Comparison of ENCODE assay signal across 1 cellular context in the genomic region with DNA sequence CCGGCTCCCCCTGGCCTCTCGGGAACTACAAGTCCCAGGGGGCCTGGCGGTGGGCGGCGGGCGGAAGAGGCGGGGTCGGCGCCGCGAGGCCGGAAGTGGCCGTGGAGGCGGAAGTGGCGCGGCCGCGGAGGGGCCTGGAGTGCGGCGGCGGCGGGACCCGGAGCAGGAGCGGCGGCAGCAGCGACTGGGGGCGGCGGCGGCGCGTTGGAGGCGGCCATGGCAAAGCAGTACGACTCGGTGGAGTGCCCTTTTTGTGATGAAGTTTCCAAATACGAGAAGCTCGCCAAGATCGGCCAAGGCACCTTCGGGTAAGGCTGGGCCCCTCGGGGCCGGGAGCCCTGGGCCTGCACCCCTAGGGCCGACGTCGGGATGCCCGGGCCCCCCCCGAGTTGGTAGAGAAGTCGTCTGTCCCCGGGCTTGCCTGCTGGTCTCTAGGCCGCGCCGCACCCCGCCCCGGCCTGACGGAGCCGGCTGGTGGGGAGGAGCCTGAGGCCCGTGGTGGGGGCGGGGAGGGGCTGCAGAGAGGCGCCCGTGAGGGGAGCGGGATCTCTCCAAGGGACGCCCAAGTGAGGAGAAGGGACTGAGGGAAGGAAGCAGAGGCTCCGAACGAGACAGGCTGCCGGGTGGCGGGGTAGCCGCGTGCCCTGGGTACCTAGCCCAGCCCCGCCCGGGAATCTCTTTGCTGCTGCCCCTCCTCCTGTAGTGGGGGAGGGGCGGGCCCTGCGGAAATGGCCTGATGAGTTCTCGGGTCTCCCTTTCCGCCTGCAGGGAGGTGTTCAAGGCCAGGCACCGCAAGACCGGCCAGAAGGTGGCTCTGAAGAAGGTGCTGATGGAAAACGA.
TF ChIP-seq lines count a peak whose summit lies in the region.

A gene (plus strand): TSS at position 102 of the 840 bp plus-strand sequence. CDS start 115 bp downstream, at position 217.

TF ChIP-seq in K562, 482 proteins besides CTCF, POLR2A, EP300 and RAD21 (continued from another document and continues in another):
- TF ChIP-seq LEF1 (IDR thresholded peaks at IDR 0.05) (peak; percentile 72; the same call in 1 of the 2 replicates), ETS2 (tag; IDR thresholded peaks at IDR 0.05; ENCODE audit: borderline replicate concordance, poor library complexity, severe bottlenecking) (no peak), NONO (IDR thresholded peaks at IDR 0.05; ENCODE audit: low read depth in 2 of 2, low read length in 1 of 2) (no peak; a peak in 1 of 4 replicates), SMARCA5 (IDR thresholded peaks at IDR 0.05) (no peak), ZNF384 (IDR thresholded peaks at IDR 0.05; ENCODE audit: low read depth, low read length) (no peak), ZNF316 (IDR thresholded peaks at IDR 0.05) (0 out of 2 replicates have a peak, but pooled peaks have one; percentile 6), MCM5 (IDR thresholded peaks at IDR 0.05; ENCODE audit: low read depth) (no peak), HCFC1 (IDR thresholded peaks at IDR 0.05; ENCODE audit: low read depth, low read length) (peak; percentile 91), FOXA1 (IDR thresholded peaks at IDR 0.05; ENCODE audit: borderline replicate concordance) (no peak), SMARCA4 (IDR thresholded peaks at IDR 0.05) (peak; percentile 24; the same call in 1 of the 2 replicates), ZNF212 (CRISPR knock-in tag; IDR thresholded peaks at IDR 0.05) (no peak), ZFP36 (IDR thresholded peaks at IDR 0.05; ENCODE audit: low read depth, low read length, partially characterized antibody) (no peak), GTF2F1 (IDR thresholded peaks at IDR 0.05; ENCODE audit: low read depth, low read length) (no peak), SAFB (IDR thresholded peaks at IDR 0.05; ENCODE audit: borderline replicate concordance, low read depth, low read length) (no peak), POLR2AphosphoS2 (IDR thresholded peaks at IDR 0.05; ENCODE audit: low read length) (no peak), CBFA2T3 (IDR thresholded peaks at IDR 0.05) (no peak; the same call in 1 of the 2 replicates), ZNF75A (CRISPR knock-in tag; IDR thresholded peaks at IDR 0.05) (no peak), KDM5B (IDR thresholded peaks at IDR 0.05; ENCODE audit: insufficient replicate concordance, low read depth, low read length) (peak; percentile 30), TAF1 (IDR thresholded peaks at IDR 0.05; ENCODE audit: control insufficient read depth, extremely low read depth, insufficient read depth, low read length, severe bottlenecking) (peak; percentile 66), SLC30A9 (CRISPR knock-in tag; IDR thresholded peaks at IDR 0.05) (no peak), GABPB1 (CRISPR knock-in tag; IDR thresholded peaks at IDR 0.05) (peak; percentile 86), KLF6 (CRISPR knock-in tag; IDR thresholded peaks at IDR 0.05; ENCODE audit: borderline replicate concordance) (0 out of 2 replicates have a peak, but pooled peaks have one; percentile 29), FUS (optimal IDR thresholded peaks at IDR 0.05; ENCODE audit: low read depth, low read length) (no peak), PCBP2 (IDR thresholded peaks at IDR 0.05; ENCODE audit: low read depth, low read length, poor library complexity, severe bottlenecking) (no peak)
- TF ChIP-seq, protein P1, sequence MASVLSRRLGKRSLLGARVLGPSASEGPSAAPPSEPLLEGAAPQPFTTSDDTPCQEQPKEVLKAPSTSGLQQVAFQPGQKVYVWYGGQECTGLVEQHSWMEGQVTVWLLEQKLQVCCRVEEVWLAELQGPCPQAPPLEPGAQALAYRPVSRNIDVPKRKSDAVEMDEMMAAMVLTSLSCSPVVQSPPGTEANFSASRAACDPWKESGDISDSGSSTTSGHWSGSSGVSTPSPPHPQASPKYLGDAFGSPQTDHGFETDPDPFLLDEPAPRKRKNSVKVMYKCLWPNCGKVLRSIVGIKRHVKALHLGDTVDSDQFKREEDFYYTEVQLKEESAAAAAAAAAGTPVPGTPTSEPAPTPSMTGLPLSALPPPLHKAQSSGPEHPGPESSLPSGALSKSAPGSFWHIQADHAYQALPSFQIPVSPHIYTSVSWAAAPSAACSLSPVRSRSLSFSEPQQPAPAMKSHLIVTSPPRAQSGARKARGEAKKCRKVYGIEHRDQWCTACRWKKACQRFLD (CRISPR knock-in tag; IDR thresholded peaks at IDR 0.05) = peak; percentile 42; the same call in 1 of the 2 replicates
- TF ChIP-seq, protein P2, sequence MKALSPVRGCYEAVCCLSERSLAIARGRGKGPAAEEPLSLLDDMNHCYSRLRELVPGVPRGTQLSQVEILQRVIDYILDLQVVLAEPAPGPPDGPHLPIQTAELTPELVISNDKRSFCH (CRISPR knock-in tag; IDR thresholded peaks at IDR 0.05) = no peak
- TF ChIP-seq, protein P2 (tag; IDR thresholded peaks at IDR 0.05) = no peak
- TF ChIP-seq, protein P3, sequence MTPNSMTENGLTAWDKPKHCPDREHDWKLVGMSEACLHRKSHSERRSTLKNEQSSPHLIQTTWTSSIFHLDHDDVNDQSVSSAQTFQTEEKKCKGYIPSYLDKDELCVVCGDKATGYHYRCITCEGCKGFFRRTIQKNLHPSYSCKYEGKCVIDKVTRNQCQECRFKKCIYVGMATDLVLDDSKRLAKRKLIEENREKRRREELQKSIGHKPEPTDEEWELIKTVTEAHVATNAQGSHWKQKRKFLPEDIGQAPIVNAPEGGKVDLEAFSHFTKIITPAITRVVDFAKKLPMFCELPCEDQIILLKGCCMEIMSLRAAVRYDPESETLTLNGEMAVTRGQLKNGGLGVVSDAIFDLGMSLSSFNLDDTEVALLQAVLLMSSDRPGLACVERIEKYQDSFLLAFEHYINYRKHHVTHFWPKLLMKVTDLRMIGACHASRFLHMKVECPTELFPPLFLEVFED (CRISPR knock-in tag; conservative IDR thresholded peaks at IDR 0.05) = no peak
- TF ChIP-seq, protein P4, sequence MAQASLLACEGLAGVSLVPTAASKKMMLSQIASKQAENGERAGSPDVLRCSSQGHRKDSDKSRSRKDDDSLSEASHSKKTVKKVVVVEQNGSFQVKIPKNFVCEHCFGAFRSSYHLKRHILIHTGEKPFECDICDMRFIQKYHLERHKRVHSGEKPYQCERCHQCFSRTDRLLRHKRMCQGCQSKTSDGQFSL (CRISPR knock-in tag; IDR thresholded peaks at IDR 0.05) = no peak
- TF ChIP-seq, protein P4 (tag; IDR thresholded peaks at IDR 0.05) = no peak; a peak in 1 of 4 replicates
- TF ChIP-seq, protein P5, sequence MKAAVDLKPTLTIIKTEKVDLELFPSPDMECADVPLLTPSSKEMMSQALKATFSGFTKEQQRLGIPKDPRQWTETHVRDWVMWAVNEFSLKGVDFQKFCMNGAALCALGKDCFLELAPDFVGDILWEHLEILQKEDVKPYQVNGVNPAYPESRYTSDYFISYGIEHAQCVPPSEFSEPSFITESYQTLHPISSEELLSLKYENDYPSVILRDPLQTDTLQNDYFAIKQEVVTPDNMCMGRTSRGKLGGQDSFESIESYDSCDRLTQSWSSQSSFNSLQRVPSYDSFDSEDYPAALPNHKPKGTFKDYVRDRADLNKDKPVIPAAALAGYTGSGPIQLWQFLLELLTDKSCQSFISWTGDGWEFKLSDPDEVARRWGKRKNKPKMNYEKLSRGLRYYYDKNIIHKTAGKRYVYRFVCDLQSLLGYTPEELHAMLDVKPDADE (conservative IDR thresholded peaks at IDR 0.05; ENCODE audit: control insufficient read depth, low read depth, low read length) = peak; percentile 93
- TF ChIP-seq, protein P6, sequence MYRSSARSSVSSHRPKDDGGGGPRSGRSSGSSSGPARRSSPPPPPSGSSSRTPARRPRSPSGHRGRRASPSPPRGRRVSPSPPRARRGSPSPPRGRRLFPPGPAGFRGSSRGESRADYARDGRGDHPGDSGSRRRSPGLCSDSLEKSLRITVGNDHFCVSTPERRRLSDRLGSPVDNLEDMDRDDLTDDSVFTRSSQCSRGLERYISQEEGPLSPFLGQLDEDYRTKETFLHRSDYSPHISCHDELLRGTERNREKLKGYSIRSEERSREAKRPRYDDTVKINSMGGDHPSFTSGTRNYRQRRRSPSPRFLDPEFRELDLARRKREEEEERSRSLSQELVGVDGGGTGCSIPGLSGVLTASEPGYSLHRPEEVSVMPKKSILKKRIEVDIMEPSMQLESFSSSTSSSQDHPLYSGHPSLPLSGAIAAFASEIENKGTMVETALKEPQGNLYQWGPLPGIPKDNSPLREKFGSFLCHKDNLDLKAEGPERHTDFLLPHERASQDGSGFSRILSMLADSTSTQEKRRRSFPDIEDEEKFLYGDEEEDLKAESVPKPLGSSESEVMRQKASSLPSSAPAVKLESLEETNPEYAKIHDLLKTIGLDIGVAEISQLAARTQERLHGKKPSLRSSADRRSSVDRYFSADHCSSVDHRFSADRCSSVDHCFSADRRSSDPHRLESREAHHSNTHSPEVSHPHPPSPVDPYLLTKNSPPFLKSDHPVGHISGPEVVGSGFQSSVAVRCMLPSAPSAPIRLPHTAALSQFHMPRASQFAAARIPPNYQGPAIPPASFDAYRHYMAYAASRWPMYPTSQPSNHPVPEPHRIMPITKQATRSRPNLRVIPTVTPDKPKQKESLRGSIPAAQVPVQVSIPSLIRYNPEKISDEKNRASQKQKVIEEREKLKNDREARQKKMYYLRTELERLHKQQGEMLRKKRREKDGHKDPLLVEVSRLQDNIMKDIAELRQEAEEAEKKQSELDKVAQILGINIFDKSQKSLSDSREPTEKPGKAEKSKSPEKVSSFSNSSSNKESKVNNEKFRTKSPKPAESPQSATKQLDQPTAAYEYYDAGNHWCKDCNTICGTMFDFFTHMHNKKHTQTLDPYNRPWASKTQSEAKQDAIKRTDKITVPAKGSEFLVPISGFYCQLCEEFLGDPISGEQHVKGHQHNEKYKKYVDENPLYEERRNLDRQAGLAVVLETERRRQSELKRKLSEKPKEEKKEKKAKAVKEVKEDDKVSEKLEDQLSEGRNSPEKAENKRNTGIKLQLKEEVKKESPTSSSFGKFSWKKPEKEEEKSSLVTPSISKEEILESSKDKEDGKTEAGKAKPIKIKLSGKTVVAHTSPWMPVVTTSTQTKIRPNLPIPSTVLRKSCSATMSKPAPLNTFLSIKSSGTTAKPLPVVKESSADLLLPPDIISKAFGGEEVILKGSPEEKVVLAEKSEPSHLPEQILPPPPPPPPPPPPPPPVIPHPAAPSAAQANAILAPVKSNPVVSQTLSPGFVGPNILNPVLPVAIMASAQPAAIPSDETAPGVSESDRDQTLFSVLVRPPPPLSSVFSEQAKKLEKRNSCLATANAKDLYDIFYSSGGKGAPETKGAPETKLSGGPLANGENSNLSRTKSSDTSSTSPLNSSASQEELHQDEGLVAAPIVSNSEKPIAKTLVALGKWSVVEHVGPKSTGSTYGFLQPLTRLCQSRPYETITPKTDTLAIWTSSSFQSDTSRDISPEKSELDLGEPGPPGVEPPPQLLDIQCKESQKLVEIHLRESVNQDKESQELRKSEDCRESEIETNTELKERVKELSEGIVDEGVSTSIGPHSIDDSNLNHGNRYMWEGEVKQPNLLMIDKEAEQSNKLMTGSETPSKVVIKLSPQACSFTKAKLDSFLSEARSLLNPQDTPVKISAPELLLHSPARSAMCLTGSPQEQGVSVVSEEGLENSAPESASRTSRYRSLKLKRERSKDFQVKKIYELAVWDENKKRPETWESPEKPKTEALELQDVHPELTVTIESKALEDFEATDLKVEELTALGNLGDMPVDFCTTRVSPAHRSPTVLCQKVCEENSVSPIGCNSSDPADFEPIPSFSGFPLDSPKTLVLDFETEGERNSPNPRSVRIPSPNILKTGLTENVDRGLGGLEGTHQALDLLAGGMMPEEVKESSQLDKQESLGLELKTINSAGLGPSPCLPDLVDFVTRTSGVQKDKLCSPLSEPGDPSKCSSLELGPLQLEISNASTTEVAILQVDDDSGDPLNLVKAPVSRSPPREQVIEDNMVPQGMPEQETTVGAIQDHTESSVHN (IDR thresholded peaks at IDR 0.05; ENCODE audit: borderline replicate concordance in 1 of 2, low read depth in 1 of 2) = no peak
- TF ChIP-seq, protein P7, sequence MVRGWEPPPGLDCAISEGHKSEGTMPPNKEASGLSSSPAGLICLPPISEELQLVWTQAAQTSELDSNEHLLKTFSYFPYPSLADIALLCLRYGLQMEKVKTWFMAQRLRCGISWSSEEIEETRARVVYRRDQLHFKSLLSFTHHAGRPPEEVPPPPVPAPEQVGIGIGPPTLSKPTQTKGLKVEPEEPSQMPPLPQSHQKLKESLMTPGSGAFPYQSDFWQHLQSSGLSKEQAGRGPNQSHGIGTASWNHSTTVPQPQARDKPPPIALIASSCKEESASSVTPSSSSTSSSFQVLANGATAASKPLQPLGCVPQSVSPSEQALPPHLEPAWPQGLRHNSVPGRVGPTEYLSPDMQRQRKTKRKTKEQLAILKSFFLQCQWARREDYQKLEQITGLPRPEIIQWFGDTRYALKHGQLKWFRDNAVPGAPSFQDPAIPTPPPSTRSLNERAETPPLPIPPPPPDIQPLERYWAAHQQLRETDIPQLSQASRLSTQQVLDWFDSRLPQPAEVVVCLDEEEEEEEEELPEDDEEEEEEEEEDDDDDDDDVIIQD (CRISPR knock-in tag; IDR thresholded peaks at IDR 0.05) = no peak
- TF ChIP-seq, protein P8, sequence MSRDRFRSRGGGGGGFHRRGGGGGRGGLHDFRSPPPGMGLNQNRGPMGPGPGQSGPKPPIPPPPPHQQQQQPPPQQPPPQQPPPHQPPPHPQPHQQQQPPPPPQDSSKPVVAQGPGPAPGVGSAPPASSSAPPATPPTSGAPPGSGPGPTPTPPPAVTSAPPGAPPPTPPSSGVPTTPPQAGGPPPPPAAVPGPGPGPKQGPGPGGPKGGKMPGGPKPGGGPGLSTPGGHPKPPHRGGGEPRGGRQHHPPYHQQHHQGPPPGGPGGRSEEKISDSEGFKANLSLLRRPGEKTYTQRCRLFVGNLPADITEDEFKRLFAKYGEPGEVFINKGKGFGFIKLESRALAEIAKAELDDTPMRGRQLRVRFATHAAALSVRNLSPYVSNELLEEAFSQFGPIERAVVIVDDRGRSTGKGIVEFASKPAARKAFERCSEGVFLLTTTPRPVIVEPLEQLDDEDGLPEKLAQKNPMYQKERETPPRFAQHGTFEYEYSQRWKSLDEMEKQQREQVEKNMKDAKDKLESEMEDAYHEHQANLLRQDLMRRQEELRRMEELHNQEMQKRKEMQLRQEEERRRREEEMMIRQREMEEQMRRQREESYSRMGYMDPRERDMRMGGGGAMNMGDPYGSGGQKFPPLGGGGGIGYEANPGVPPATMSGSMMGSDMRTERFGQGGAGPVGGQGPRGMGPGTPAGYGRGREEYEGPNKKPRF (IDR thresholded peaks at IDR 0.05; ENCODE audit: low read depth, low read length) = no peak
